8 cellular contexts compared by ENCODE assay signal in genomic region chr5:80246995-80247729, GRCh38. TPM values are rescaled to one million over a fixed set of nuclear protein-coding genes. Genes with fewer than 3 reads are reported as not detected.
DNase-seq lines count a peak whose midpoint lies in the region; ATAC-seq and TF ChIP-seq lines count a peak whose summit lies in the region.

No MANE protein-coding gene starts in this region.

- peak overlapping the region; percentile 78 for H3K4me3 Mint-ChIP-seq in activated naive CD4-positive, alpha-beta T cell treated with anti-CD3 and anti-CD28 coated beads, Interleukin-2, amount 50 U/mL, for 24 hours

- H3K27me3 ChIP-seq in ACC112 (ENCODE audit: insufficient read depth, low read length) = no peaks in the 10 kb centered on the region
- no peaks in the 10 kb centered on the region for H3K27me3 ChIP-seq in cardiac muscle cell
- no peaks in the 10 kb centered on the region for H3K27me3 ChIP-seq in sigmoid colon

- peak in 1 of 2 donors; percentile 38 for TF ChIP-seq POLR2A in sigmoid colon (IDR thresholded peaks at IDR 0.05)

- peak overlapping the region; percentile 87 for H3K27ac Mint-ChIP-seq in activated naive CD4-positive, alpha-beta T cell treated with anti-CD3 and anti-CD28 coated beads, Interleukin-2, amount 50 U/mL, for 24 hours

- H3K79me2 ChIP-seq in ACC112 (ENCODE audit: control insufficient read depth, insufficient read depth, low read length, unreplicated experiment) = no peaks in the 10 kb centered on the region

- H2AFZ ChIP-seq in ACC112 (ENCODE audit: low read length, unreplicated experiment) = peak overlapping the region; percentile 90

- H3K9me3 ChIP-seq in cardiac muscle cell (ENCODE audit: low read depth) (no peaks in the 10 kb centered on the region), sigmoid colon (no peaks in the 10 kb centered on the region)

- no peaks in the 10 kb centered on the region for H3K36me3 ChIP-seq in ACC112 (ENCODE audit: insufficient read depth, low read length)
- H3K36me3 ChIP-seq in cardiac muscle cell = no peaks in the 10 kb centered on the region
- no peaks in the 10 kb centered on the region for H3K36me3 ChIP-seq in sigmoid colon

- no peaks in the 10 kb centered on the region for H3K9me3 Mint-ChIP-seq in activated naive CD4-positive, alpha-beta T cell treated with anti-CD3 and anti-CD28 coated beads, Interleukin-2, amount 50 U/mL, for 24 hours

- peak; percentile 88 for ATAC-seq in GM18909 (IDR thresholded peaks at IDR 0.05; ENCODE audit: poor library complexity, unreplicated experiment)
- peak; percentile 78 for ATAC-seq in HG03175 (IDR thresholded peaks at IDR 0.05; ENCODE audit: unreplicated experiment)

- peaks cover 32% of the 10 kb centered on the region for H3K4me1 ChIP-seq in ACC112 (ENCODE audit: control insufficient read depth, insufficient read depth, low read length, unreplicated experiment)
- H3K4me1 ChIP-seq in cardiac muscle cell (ENCODE audit: low read depth) = peaks cover 17% of the 10 kb centered on the region
- H3K4me1 ChIP-seq in sigmoid colon = peaks cover 0 to 54% (median 41%) of the 10 kb centered on the region in 4 donors

- peak; percentile 78 for DNase-seq in OCI-M1 (lab: John Stamatoyannopoulos, UW)
- peak; percentile 45 to 91 for DNase-seq in cardiac muscle cell (ENCODE audit: low read depth in 1 of 2, low spot score in 1 of 2)
- DNase-seq in sigmoid colon = peak; percentile 73
- no peak for DNase-seq in NCI-H446 (lab: John Stamatoyannopoulos, UW)

- peaks cover 17% of the 10 kb centered on the region for H3K36me3 Mint-ChIP-seq in activated naive CD4-positive, alpha-beta T cell treated with anti-CD3 and anti-CD28 coated beads, Interleukin-2, amount 50 U/mL, for 24 hours

- peaks cover 73% of the 10 kb centered on the region for H3K4me1 Mint-ChIP-seq in activated naive CD4-positive, alpha-beta T cell treated with anti-CD3 and anti-CD28 coated beads, Interleukin-2, amount 50 U/mL, for 24 hours

- no peaks in the 10 kb centered on the region for H3K27me3 Mint-ChIP-seq in activated naive CD4-positive, alpha-beta T cell treated with anti-CD3 and anti-CD28 coated beads, Interleukin-2, amount 50 U/mL, for 24 hours

- H3K27ac ChIP-seq in ACC112 (ENCODE audit: low read depth, low read length) (peak overlapping the region; percentile 73), cardiac muscle cell (peak overlapping the region; percentile 76), sigmoid colon (peak overlapping the region; percentile 54 to 77 (median 58))

- WGBS in sigmoid colon, 2 donors = 4 to 27% methylated on average over 6 of the region's 6 CpGs

- TF ChIP-seq CTCF in cardiac muscle cell (IDR thresholded peaks at IDR 0.05; ENCODE audit: low read depth, low read length) (no peak), sigmoid colon (IDR thresholded peaks at IDR 0.05) (no peak)

- TF ChIP-seq EP300 in sigmoid colon (IDR thresholded peaks at IDR 0.05) = no peak

- H3K4me3 ChIP-seq in ACC112 (ENCODE audit: low read depth, low read length) (peak overlapping the region; percentile 63), cardiac muscle cell (no peak overlapping the region), sigmoid colon (peak overlapping the region in 2 of 4 donors; percentile 4 to 12)

- intact Hi-C loops in sigmoid colon (cut with DNase I) = no loop called here

RNA-seq across cellular contexts. Expression of gene SERINC5, which starts 8.7 kb away (rescaled TPM):
- total RNA-seq in cardiac muscle cell (21.2 and 33.6 TPM in 2 replicates), sigmoid colon (10 to 100 TPM in 2 of 4 donors, 1 to 10 TPM in 2; 6.6 to 11.9 (median 9.9) TPM)
- polyA plus RNA-seq in cardiac muscle cell (10.8 and 17.9 TPM in 2 replicates), sigmoid colon (10 to 100 TPM in 1 of 3 donors, 1 to 10 TPM in 2; 3.6 to 25.9 (median 5.1) TPM)

Comparison
In these comparisons a context has a peak if more than half of its experiments do, and no peak if none do; other contexts are left out.
1. DNase-seq: peak in OCI-M1 (single experiment), cardiac muscle cell (2 of 2) and sigmoid colon (single experiment); none in NCI-H446 (0 of 2).
2. Peak in every context shown above with its lines, with median percentiles within 50 percentile points of each other: H3K27ac ChIP-seq.